Comparison of ENCODE assay signal across 8 cellular contexts in genomic region chr11:61509058-61510029, GRCh38. TPM values are rescaled to one million over a fixed set of nuclear protein-coding genes. Genes with fewer than 3 reads are reported as not detected.
DNase-seq lines count a peak whose midpoint lies in the region; ATAC-seq, FAIRE-seq and TF ChIP-seq lines count a peak whose summit lies in the region.

No MANE protein-coding gene starts in this region.

- no peak overlapping the region for H2BK20ac ChIP-seq in H1 (ENCODE audit: low read length)

- no peak for TF ChIP-seq EP300 in H1 (IDR thresholded peaks at IDR 0.05; ENCODE audit: borderline replicate concordance in 1 of 2, low read depth in 2 of 2, low read length in 2 of 2)

- peaks cover 42% of the 10 kb centered on the region for H3K27me3 Mint-ChIP-seq in activated CD8-positive, alpha-beta T cell treated with anti-CD3 and anti-CD28 coated beads for 36 hours

- no peaks in the 10 kb centered on the region for H3K4me1 Mint-ChIP-seq in activated CD8-positive, alpha-beta T cell treated with anti-CD3 and anti-CD28 coated beads for 36 hours (ENCODE audit: low read depth)

- H3K4me2 ChIP-seq in H1 (ENCODE audit: insufficient read depth in 1 of 2, low read depth in 2 of 2, low read length in 2 of 2), result peak overlapping the region; percentile 83 to 97

- TF ChIP-seq CTCF in GM06990 (IDR thresholded peaks at IDR 0.05; ENCODE audit: insufficient read depth, low read length, poor library complexity, severe bottlenecking) (peak; percentile 47), H1 (IDR thresholded peaks at IDR 0.05; ENCODE audit: control extremely low read depth in 1 of 3, insufficient read depth in 1 of 3, low read depth in 1 of 3, low read length in 3 of 3) (peak in 2 of 3 experiments; percentile 69 to 81; a peak in 3 of 4 replicates)
- TF ChIP-seq CTCF in activated CD8-positive, alpha-beta T cell treated with anti-CD3 and anti-CD28 coated beads for 36 hours (IDR thresholded peaks at IDR 0.05), result peak; percentile 50

- no peak overlapping the region for H3K23ac ChIP-seq in H1 (ENCODE audit: insufficient read length)

- no peak for FAIRE-seq in H1 (lab: Jason Lieb, UNC)

- peaks cover 10% of the 10 kb centered on the region; the same call in 1 of the 2 replicates for H3K23me2 ChIP-seq in H1 (ENCODE audit: low read depth, low read length)

- peaks cover 0 to 1% of the 10 kb centered on the region in 2 experiments for H4K20me1 ChIP-seq in H1 (replicated peaks in 1 of 2; ENCODE audit: control insufficient read depth in 1 of 2, insufficient read depth in 2 of 2, low read length in 2 of 2)

- no peaks in the 10 kb centered on the region for H3K9me3 Mint-ChIP-seq in activated CD8-positive, alpha-beta T cell treated with anti-CD3 and anti-CD28 coated beads for 36 hours

- peak overlapping the region; percentile 51 for H4K8ac ChIP-seq in H1 (ENCODE audit: extremely low read depth, insufficient read depth, low read length)

- no peak overlapping the region for H3K14ac ChIP-seq in H1 (ENCODE audit: insufficient read length)

- no peaks in the 10 kb centered on the region; the same call in 1 of the 2 replicates for H3K79me1 ChIP-seq in H1 (ENCODE audit: low read depth, low read length)

- no peak overlapping the region for H3K56ac ChIP-seq in H1 (replicated peaks; ENCODE audit: insufficient read length, low read depth, low read length)

- H3K79me2 ChIP-seq in H1 (ENCODE audit: control insufficient read depth in 1 of 2, insufficient read depth in 2 of 2, low read length in 2 of 2), result no peaks in the 10 kb centered on the region

- H3K4me3 Mint-ChIP-seq in activated CD8-positive, alpha-beta T cell treated with anti-CD3 and anti-CD28 coated beads for 36 hours, result peak overlapping the region; percentile 17

- H3K36me3 Mint-ChIP-seq in activated CD8-positive, alpha-beta T cell treated with anti-CD3 and anti-CD28 coated beads for 36 hours (ENCODE audit: low read depth), result no peaks in the 10 kb centered on the region

- H3K36me3 ChIP-seq in GM06990 (ENCODE audit: control insufficient read depth, insufficient read depth, low read length) (no peaks in the 10 kb centered on the region), H1 (ENCODE audit: control insufficient read depth in 2 of 4, insufficient read depth in 4 of 4, low read length in 3 of 4) (no peaks in the 10 kb centered on the region), mesodermal cell (ENCODE audit: control insufficient read depth, insufficient read depth, low read length) (no peaks in the 10 kb centered on the region)

- no peak overlapping the region for H4K91ac ChIP-seq in H1 (replicated peaks; ENCODE audit: insufficient read length, low read length)

- DNase-seq in GM06990 (ENCODE audit: extremely low read depth, insufficient read length) (peak; percentile 84), NCI-H226 (peak; percentile 57), H1 (ENCODE audit: low read depth in 1 of 2, low spot score in 2 of 2) (peak; percentile 81 to 84), COLO829 (ENCODE audit: low spot score) (no peak)
- DNase-seq in activated CD8-positive, alpha-beta T cell treated with anti-CD3 and anti-CD28 coated beads for 36 hours, result peak; percentile 80
- peak; percentile 40 for DNase-seq in stimulated activated CD8-positive, alpha-beta memory T cell treated with anti-CD3 and anti-CD28 coated beads, Interleukin-15, amount 100 ng/mL, for 24 hours (ENCODE audit: low read depth)

- peak overlapping the region; percentile 8; the same call in 1 of the 2 replicates for H3K4me3 ChIP-seq in GM06990 (replicated peaks; ENCODE audit: low read depth, low read length)
- H3K4me3 ChIP-seq in H1 (ENCODE audit: extremely low read depth in 1 of 4, insufficient read depth in 2 of 4, low read depth in 3 of 4, low read length in 4 of 4), result peak overlapping the region in 3 of 4 experiments; percentile 33 to 54 (median 34); a peak in 6 of 8 replicates
- peak overlapping the region; percentile 25 for H3K4me3 ChIP-seq in mesodermal cell (ENCODE audit: extremely low read depth, insufficient read depth, low read length, poor library complexity, severe bottlenecking)

- H3K18ac ChIP-seq in H1 (ENCODE audit: extremely low read depth, low read length), result peak overlapping the region; percentile 84; the same call in 1 of the 2 replicates

- no peak overlapping the region for H3K27ac Mint-ChIP-seq in activated CD8-positive, alpha-beta T cell treated with anti-CD3 and anti-CD28 coated beads for 36 hours

- H2BK120ac ChIP-seq in H1 (replicated peaks; ENCODE audit: low read depth, low read length), result no peak overlapping the region

- H3K27ac ChIP-seq in H1 (ENCODE audit: low read depth, low read length) (no peak overlapping the region), mesodermal cell (ENCODE audit: low read depth, low read length, severe bottlenecking) (no peak overlapping the region)

- H2AK5ac ChIP-seq in H1 (ENCODE audit: low read depth, low read length), result no peak overlapping the region

- no peak overlapping the region; a peak in 1 of 7 replicates for H3K9ac ChIP-seq in H1 (replicated peaks in 1 of 4; ENCODE audit: extremely low read depth in 1 of 4, low read depth in 3 of 4, low read length in 3 of 4)

- H3K9me3 ChIP-seq in H1 (ENCODE audit: insufficient read depth in 2 of 2, low read depth in 1 of 2, low read length in 1 of 2), result no peaks in the 10 kb centered on the region
- H3K9me3 ChIP-seq in mesodermal cell (ENCODE audit: control insufficient read depth, low read length), result no peaks in the 10 kb centered on the region

- H2BK15ac ChIP-seq in H1 (ENCODE audit: low read length), result peak overlapping the region; percentile 72; the same call in 1 of the 2 replicates

- H2BK12ac ChIP-seq in H1 (ENCODE audit: low read depth, low read length), result 0 out of 2 replicates have a peak overlapping the region, but pooled peaks have one; percentile 17

- CTCF ChIA-PET in activated CD8-positive, alpha-beta T cell treated with anti-CD3 and anti-CD28 coated beads for 36 hours (lab: Charles Lee), result interaction anchor here (0.9 to 3.5 kb wide), 10 partner anchors 8 to 129 kb away, joined by 3 to 28 read pairs (median 4); no protein-coding TSS in a partner anchor
- CTCF ChIA-PET in H1 (lab: Charles Lee; ENCODE audit: partially characterized antibody), result interaction anchor here (0.6 to 40.4 kb wide), 16 partner anchors 8 to 235 kb away, joined by 3 to 2106 read pairs (median 4); a partner anchor contains a TSS

- TF ChIP-seq POLR2A in H1 (IDR thresholded peaks at IDR 0.05; ENCODE audit: control extremely low read depth in 1 of 2, low read depth in 2 of 2, low read length in 2 of 2), result no peak

- H4K5ac ChIP-seq in H1 (ENCODE audit: insufficient read length, low read depth, low read length), result no peak overlapping the region

- H3K4me1 ChIP-seq in H1 (replicated peaks in 1 of 4; ENCODE audit: control insufficient read depth in 3 of 4, insufficient read depth in 4 of 4, low read length in 3 of 4), result peaks cover 4 to 43% (median 34%) of the 10 kb centered on the region in 4 experiments
- H3K4me1 ChIP-seq in mesodermal cell (ENCODE audit: control insufficient read depth, insufficient read depth, low read length, poor library complexity, severe bottlenecking), result peaks cover 3% of the 10 kb centered on the region

- H2AFZ ChIP-seq in H1 (ENCODE audit: low read length), result no peak overlapping the region; the same call in 1 of the 2 replicates

- H3K4ac ChIP-seq in H1 (replicated peaks; ENCODE audit: insufficient read length, low read depth, low read length), result no peak overlapping the region

- 7% methylated on average over 76 of the region's 116 CpGs; no CpG with 5 or more reads in 1 of the 2 experiments for WGBS in H1 (ENCODE audit: extremely low coverage in 1 of 2, insufficient coverage in 1 of 2, insufficient read length in 1 of 2, insufficient replicate concordance in 2 of 2, low coverage in 1 of 2, low lambda C conversion rate in 2 of 2, missing lambda C conversion rate in 1 of 2), 2 experiments
- 8 to 13% methylated on average over 81 to 102 of the region's 116 CpGs for WGBS in mesodermal cell (ENCODE audit: insufficient coverage in 2 of 2), 2 experiments

- peak; percentile 47 for ATAC-seq in HG03039 (IDR thresholded peaks at IDR 0.05; ENCODE audit: unreplicated experiment)
- ATAC-seq in activated CD8-positive, alpha-beta T cell treated with anti-CD3 and anti-CD28 coated beads for 36 hours, result peak; percentile 88

- TF ChIP-seq RAD21 in H1 (IDR thresholded peaks at IDR 0.05 in 1 of 2, conservative IDR thresholded peaks at IDR 0.05 in 1 of 2; ENCODE audit: low read depth in 2 of 2, low read length in 2 of 2), result peak; percentile 29 to 58; a peak in 3 of 4 replicates

- H3K27me3 ChIP-seq in GM06990 (replicated peaks; ENCODE audit: control insufficient read depth, insufficient read depth, low read length), result peaks cover 3% of the 10 kb centered on the region
- peaks cover 13 to 43% (median 40%) of the 10 kb centered on the region in 4 experiments for H3K27me3 ChIP-seq in H1 (replicated peaks in 1 of 4; ENCODE audit: control insufficient read depth in 3 of 4, extremely low read depth in 1 of 4, insufficient read depth in 3 of 4, low read length in 3 of 4)

- no peak overlapping the region; the same call in 1 of the 2 replicates for H2BK5ac ChIP-seq in H1 (ENCODE audit: low read depth, low read length)

- intact Hi-C loops in activated CD8-positive, alpha-beta T cell treated with anti-CD3 and anti-CD28 coated beads for 36 hours (cut with micrococcal nuclease), result no loop called here

- POLR2A ChIA-PET in activated CD8-positive, alpha-beta T cell treated with anti-CD3 and anti-CD28 coated beads for 36 hours (lab: Charles Lee), result interaction anchor here (0.9 kb wide), 1 partner anchor 31 kb away, joined by 3 read pairs; no protein-coding TSS in a partner anchor
- POLR2A ChIA-PET in H1 (lab: Charles Lee; ENCODE audit: partially characterized antibody), result interaction anchor here (0.7 to 5.1 kb wide), 9 partner anchors 9 to 175 kb away, joined by 3 to 24 read pairs (median 5); partner anchors contain the start of genes CPSF7 and SDHAF2

TF ChIP-seq in H1, 55 proteins besides CTCF, POLR2A, EP300 and RAD21 (continues in another document):
- TF ChIP-seq SRF (IDR thresholded peaks at IDR 0.05; ENCODE audit: low read depth, low read length) (peak; percentile 32; the same call in 1 of the 2 replicates), CTBP2 (IDR thresholded peaks at IDR 0.05; ENCODE audit: borderline replicate concordance, insufficient read depth, insufficient read length, low read length) (peak; percentile 84), TAF7 (optimal IDR thresholded peaks at IDR 0.05; ENCODE audit: borderline replicate concordance, low read depth, low read length) (no peak)

RNA-seq across cellular contexts. Expression of gene LRRC10B, which starts 0.8 kb away (rescaled TPM):
- not detected for total RNA-seq in activated CD8-positive, alpha-beta T cell treated with anti-CD3 and anti-CD28 coated beads for 36 hours
- total RNA-seq in H1 (2021; fragmentation: NEBNext Ultra II Directional; extraction: Animal tissue kit (Norgen Biotek cat#: 25700)), result 0.47 and 0.61 TPM in 2 replicates
- 0.71 and 1.1 TPM in 2 replicates for polyA plus RNA-seq in H1 (2011; rRNA removed)
- polyA plus RNA-seq in H1 (2011; cell fraction: cytosol; rRNA removed), result 0.58 TPM
- 1.1 TPM for polyA plus RNA-seq in H1 (2011; cell fraction: nucleus; rRNA removed)
- polyA plus RNA-seq in H1 (2012, experiment 1 of 2), result 0.15 to 0.57 TPM (median 0.38 TPM) in 4 replicates
- 0.66 TPM for polyA plus RNA-seq in H1 (2012, experiment 2 of 2)
- polyA plus RNA-seq in H1 (2013, experiment 1 of 2), result 0.51 TPM
- polyA plus RNA-seq in H1 (2013, experiment 2 of 2), result 0.53 TPM
- 0.27 and 0.79 TPM in 2 replicates for polyA minus RNA-seq in H1 (2011; rRNA and poly(A)+ RNA removed)
- not detected for polyA minus RNA-seq in H1 (2011; cell fraction: cytosol; rRNA and poly(A)+ RNA removed)
- polyA minus RNA-seq in H1 (2011; cell fraction: nucleus; rRNA and poly(A)+ RNA removed), result 1.2 TPM
- 0.81 TPM for polyA plus RNA-seq in mesodermal cell (2013, experiment 1 of 2)
- polyA plus RNA-seq in mesodermal cell (2013, experiment 2 of 2), result 0.66 TPM
